In the genomic region with DNA sequence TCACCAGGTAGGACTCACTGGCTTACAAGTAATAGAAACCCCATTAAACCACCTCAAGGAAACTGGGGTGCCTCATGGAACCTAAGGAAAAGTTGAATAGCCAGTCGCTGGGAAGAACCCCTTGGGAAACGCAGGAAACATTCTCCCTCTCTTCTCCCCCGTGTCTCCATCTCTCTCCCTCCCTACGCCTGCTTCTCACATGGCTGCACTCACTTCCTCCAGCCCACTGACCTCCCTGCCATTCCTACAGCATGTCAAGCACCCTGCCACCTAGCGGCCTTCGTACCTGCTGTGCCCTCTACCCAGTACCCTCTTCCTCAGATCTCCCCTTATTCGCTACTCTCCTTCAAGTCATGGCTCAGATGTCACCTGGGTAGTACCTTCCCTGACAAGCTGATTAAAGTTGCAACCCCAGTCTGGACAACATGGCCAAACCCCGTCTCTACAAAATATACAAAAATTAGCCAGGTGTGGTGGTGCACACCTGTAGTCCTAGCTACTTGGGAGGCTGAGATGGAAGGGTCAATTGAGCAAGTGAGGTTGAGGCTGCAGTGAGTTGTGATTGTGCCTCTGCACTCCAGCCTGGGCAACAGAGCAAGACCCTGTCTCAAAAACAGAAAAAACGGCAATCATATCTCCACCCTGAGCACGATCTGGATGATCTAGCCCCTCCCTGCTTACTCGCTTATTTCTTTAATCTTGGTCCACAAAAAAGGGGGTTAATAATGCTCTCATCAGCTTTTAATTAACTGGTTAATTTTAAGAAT, we compare ENCODE assay signal across 8 cellular contexts. TPM values are rescaled to one million over a fixed set of nuclear protein-coding genes. Genes with fewer than 3 reads are reported as not detected.
A peak's percentile ranks its signal among the peaks of the same experiment; 100 is the strongest.
DNase-seq lines count a peak whose midpoint lies in the region; ATAC-seq and TF ChIP-seq lines count a peak whose summit lies in the region.

No MANE protein-coding gene starts in this region.

- DNase-seq in Caco-2 (peak; percentile 27 to 48), HL-60 (ENCODE audit: low read depth in 1 of 2, low spot score in 1 of 2) (peak; percentile 2 to 48), SHP77 (lab: John Stamatoyannopoulos, UW) (peak; percentile 56 to 86), kidney epithelial cell (ENCODE audit: low read depth) (peak; percentile 37), DMS114 treated with DMSO at 0.1 percent for 48 hours (lab: John Stamatoyannopoulos, UW; ENCODE audit: unreplicated experiment) (no peak)
- no peak for DNase-seq in activated T-cell treated with anti-CD3 and anti-CD28 coated beads, Interleukin-2, amount 50 U/mL, for 4 hours

- H3K27ac ChIP-seq in HL-60 (replicated peaks), result no peak overlapping the region

- POLR2A ChIA-PET in Caco-2 (lab: Charles Lee), result no interaction called here

- CTCF ChIA-PET in Caco-2 (lab: Charles Lee), result no interaction called here

- no peaks in the 10 kb centered on the region for H3K9me3 ChIP-seq in Caco-2

- no peaks in the 10 kb centered on the region for H3K4me1 Mint-ChIP-seq in Caco-2 (ENCODE audit: low read depth, unreplicated experiment)
- H3K4me1 Mint-ChIP-seq in activated T-cell treated with anti-CD3 and anti-CD28 coated beads, Interleukin-2, amount 50 U/mL, for 4 hours (ENCODE audit: low read depth), result peaks cover 30% of the 10 kb centered on the region

- no peak overlapping the region for H3K27ac Mint-ChIP-seq in Caco-2 (ENCODE audit: unreplicated experiment)

- ATAC-seq in HG02840 (IDR thresholded peaks at IDR 0.05; ENCODE audit: low FRiP score, unreplicated experiment) (no peak), HG02623 (IDR thresholded peaks at IDR 0.05; ENCODE audit: unreplicated experiment) (no peak)
- no peak for ATAC-seq in activated T-cell treated with anti-CD3 and anti-CD28 coated beads, Interleukin-2, amount 50 U/mL, for 4 hours

- no TSS peak for BruUV-seq in Caco-2 (replicated peaks; lab: Mats Ljungman, UMichigan)

- H3K27me3 ChIP-seq in Caco-2 (replicated peaks; ENCODE audit: control insufficient read depth, insufficient read depth, low read length) (no peaks in the 10 kb centered on the region), HL-60 (ENCODE audit: insufficient read depth, poor library complexity, severe bottlenecking) (peaks cover 4% of the 10 kb centered on the region), kidney epithelial cell (ENCODE audit: control insufficient read depth, insufficient read depth, low read length) (peaks cover 15% of the 10 kb centered on the region)

- no peaks in the 10 kb centered on the region for H3K36me3 ChIP-seq in Caco-2 (ENCODE audit: control insufficient read depth, insufficient read depth, low read length)
- no peaks in the 10 kb centered on the region for H3K36me3 ChIP-seq in kidney epithelial cell (ENCODE audit: control insufficient read depth, insufficient read depth, low read length)

- intact Hi-C loops in Caco-2 (cut with micrococcal nuclease; ENCODE audit: unreplicated experiment), result no loop called here

- H3K4me1 ChIP-seq in Caco-2, result no peaks in the 10 kb centered on the region

- H3K27me3 Mint-ChIP-seq in Caco-2 (ENCODE audit: insufficient read depth, unreplicated experiment), result peaks cover 13% of the 10 kb centered on the region
- peaks cover 2% of the 10 kb centered on the region for H3K27me3 Mint-ChIP-seq in activated T-cell treated with anti-CD3 and anti-CD28 coated beads, Interleukin-2, amount 50 U/mL, for 4 hours (ENCODE audit: low read depth)

- H3K4me3 ChIP-seq in Caco-2 (ENCODE audit: low read depth, low read length) (no peak overlapping the region), HL-60 (replicated peaks; ENCODE audit: insufficient read depth, low read length) (no peak overlapping the region), kidney epithelial cell (ENCODE audit: low read depth, low read length) (no peak overlapping the region)

- peak in 1 of 2 experiments; percentile 30 for TF ChIP-seq CTCF in Caco-2 (IDR thresholded peaks at IDR 0.05; ENCODE audit: insufficient read depth in 1 of 2, low read depth in 1 of 2, low read length in 1 of 2, severe bottlenecking in 1 of 2, unreplicated experiment in 1 of 2)
- peak; percentile 12 for TF ChIP-seq CTCF in HL-60 (IDR thresholded peaks at IDR 0.05; ENCODE audit: insufficient read depth, low read length)
- peak; percentile 81 for TF ChIP-seq CTCF in kidney epithelial cell (IDR thresholded peaks at IDR 0.05; ENCODE audit: insufficient read depth, low read length, poor library complexity, severe bottlenecking)

- no peaks in the 10 kb centered on the region for H3K36me3 Mint-ChIP-seq in Caco-2 (ENCODE audit: insufficient read depth, unreplicated experiment)
- H3K36me3 Mint-ChIP-seq in activated T-cell treated with anti-CD3 and anti-CD28 coated beads, Interleukin-2, amount 50 U/mL, for 4 hours (ENCODE audit: insufficient read depth), result no peaks in the 10 kb centered on the region

- no peaks in the 10 kb centered on the region for H3K9me3 Mint-ChIP-seq in Caco-2 (ENCODE audit: unreplicated experiment)
- no peaks in the 10 kb centered on the region for H3K9me3 Mint-ChIP-seq in activated T-cell treated with anti-CD3 and anti-CD28 coated beads, Interleukin-2, amount 50 U/mL, for 4 hours

- peak overlapping the region; percentile 2 for H3K4me3 Mint-ChIP-seq in Caco-2 (ENCODE audit: unreplicated experiment)
- no peak overlapping the region for H3K4me3 Mint-ChIP-seq in activated T-cell treated with anti-CD3 and anti-CD28 coated beads, Interleukin-2, amount 50 U/mL, for 4 hours

RNA-seq across cellular contexts. Expression of a gene that starts 6.4 kb away (rescaled TPM):
- total RNA-seq in Caco-2 (2022) (not detected in 2 replicates), kidney epithelial cell (0.89 and 1.8 TPM in 2 replicates)
- 1 to 10 TPM; 5.0 to 7.7 (median 5.2) TPM for total RNA-seq in activated T-cell treated with anti-CD3 and anti-CD28 coated beads, Interleukin-2, amount 50 U/mL, for 4 hours

Comparison
In these comparisons a context has a peak if more than half of its experiments do, and no peak if none do; other contexts are left out.
1. DNase-seq: peak in Caco-2 (2 of 2), HL-60 (2 of 2), SHP77 (2 of 2) and kidney epithelial cell (single experiment); none in DMS114 treated with DMSO at 0.1 percent for 48 hours (single experiment) and activated T-cell treated with anti-CD3 and anti-CD28 coated beads, Interleukin-2, amount 50 U/mL, for 4 hours (single experiment).